ENCODE assay signal across 12 cellular contexts in the genomic region with DNA sequence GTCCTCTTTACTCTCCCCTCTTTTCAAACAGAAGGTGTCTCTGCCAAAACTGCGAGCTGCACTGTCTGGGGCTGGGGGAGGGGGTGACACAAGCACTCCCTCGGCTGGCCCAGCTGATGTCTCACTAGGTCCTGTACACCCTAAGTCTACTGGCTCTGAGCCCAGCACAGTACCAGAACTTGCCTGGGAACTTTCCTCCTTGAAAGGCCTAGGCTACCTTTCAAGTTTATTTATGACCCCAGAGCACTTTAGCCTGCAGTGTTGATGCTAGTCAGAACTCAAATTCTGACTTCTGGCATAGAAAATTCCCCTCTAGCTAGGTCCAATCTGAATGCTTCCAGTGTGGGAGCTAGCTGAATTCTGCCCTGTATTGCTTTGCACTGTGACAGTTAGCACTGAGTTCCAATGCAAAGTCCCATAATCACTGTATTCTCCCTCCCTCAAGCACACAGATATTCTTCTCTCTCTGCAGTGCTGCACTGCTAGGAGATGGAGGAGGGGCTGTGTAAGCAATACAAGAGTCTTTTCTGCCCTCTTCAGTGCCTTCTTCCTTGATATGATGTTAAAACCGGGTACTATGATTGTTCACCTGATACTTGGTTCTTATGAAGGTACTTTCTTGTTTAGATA. TPM values are rescaled to one million over a fixed set of nuclear protein-coding genes. Genes with fewer than 3 reads are reported as not detected.
DNase-seq lines count a peak whose midpoint lies in the region; ATAC-seq and TF ChIP-seq lines count a peak whose summit lies in the region.
"Had no signal": no experiment of that assay in that cellular context is flagged by ENCODE, and none has a peak within 500 bp of the region (broad histone marks: within the 10 kb centered on the region; RNA-seq: fewer than 3 reads in every experiment).

No MANE protein-coding gene starts in this region.

- H3K27me3 ChIP-seq in fibroblast of lung (ENCODE audit: control insufficient read depth, insufficient read depth, low read length) = no peaks in the 10 kb centered on the region
- no peaks in the 10 kb centered on the region for H3K27me3 ChIP-seq in ovary

- ATAC-seq in GM19351 (IDR thresholded peaks at IDR 0.05; ENCODE audit: unreplicated experiment) (no peak), GM19455 (IDR thresholded peaks at IDR 0.05; ENCODE audit: unreplicated experiment) (no peak)
- ATAC-seq: activated CD8-positive, alpha-beta T cell treated with anti-CD3 and anti-CD28 coated beads, Interleukin-2, amount 10 ng/mL, durations not matched to agents 7 days and 5 days; CD8-positive, alpha-beta T cell; stimulated activated naive CD8-positive, alpha-beta T cell treated with anti-CD3 and anti-CD28 coated beads, Interleukin-15, Interleukin-2, amounts not matched to agents 100 U/mL and 50 U/mL, for 24 hours had no signal

- H2AFZ ChIP-seq in fibroblast of lung (ENCODE audit: low read length) = no peak overlapping the region

- peak overlapping the region; percentile 62 for H3K4me3 Mint-ChIP-seq in Calu3 (ENCODE audit: low read depth, unreplicated experiment)
- H3K4me3 Mint-ChIP-seq: activated CD8-positive, alpha-beta T cell treated with anti-CD3 and anti-CD28 coated beads, Interleukin-2, amount 10 ng/mL, durations not matched to agents 7 days and 5 days; CD8-positive, alpha-beta T cell; dendritic cell treated with granulocyte-macrophage colony-stimulating factor and Interleukin-4, amounts not matched to agents 40 ng/mL and 50 ng/mL, for 4 days had no signal

- H3K4me1 Mint-ChIP-seq in Calu3 (ENCODE audit: low read depth, unreplicated experiment) = peaks cover 53% of the 10 kb centered on the region

- H3K4me3 ChIP-seq in fibroblast of lung (replicated peaks in 1 of 4; ENCODE audit: control extremely low read depth in 1 of 4, insufficient read depth in 1 of 4, low read depth in 3 of 4, low read length in 4 of 4) (peak overlapping the region in 2 of 4 experiments; percentile 17 to 29), ovary (no peak overlapping the region)

- H3K36me3 ChIP-seq in fibroblast of lung (ENCODE audit: control insufficient read depth, insufficient read depth, low read length) (no peaks in the 10 kb centered on the region), ovary (no peaks in the 10 kb centered on the region)

- TF ChIP-seq EP300 in ovary (IDR thresholded peaks at IDR 0.05) = no peak

- H3K27ac ChIP-seq in fibroblast of lung (ENCODE audit: insufficient read depth, low read length) (peak overlapping the region; percentile 92), ovary (no peak overlapping the region)

- H4K20me1 ChIP-seq in fibroblast of lung (ENCODE audit: control insufficient read depth, extremely low read depth, insufficient read depth, low read length) = no peaks in the 10 kb centered on the region

- H3K79me2 ChIP-seq in fibroblast of lung (ENCODE audit: control insufficient read depth, insufficient read depth, low read length) = peaks cover 61% of the 10 kb centered on the region

- peak overlapping the region; percentile 91 for H3K27ac Mint-ChIP-seq in Calu3 (ENCODE audit: unreplicated experiment)
- H3K27ac Mint-ChIP-seq: activated CD8-positive, alpha-beta T cell treated with anti-CD3 and anti-CD28 coated beads, Interleukin-2, amount 10 ng/mL, durations not matched to agents 7 days and 5 days; CD8-positive, alpha-beta T cell; dendritic cell treated with granulocyte-macrophage colony-stimulating factor and Interleukin-4, amounts not matched to agents 40 ng/mL and 50 ng/mL, for 4 days had no signal

- BruUV-seq in Calu3 (replicated peaks; lab: Mats Ljungman, UMichigan) = no TSS peak

- no peaks in the 10 kb centered on the region for H3K9me3 Mint-ChIP-seq in Calu3 (ENCODE audit: low read depth, unreplicated experiment)
- H3K9me3 Mint-ChIP-seq: dendritic cell treated with granulocyte-macrophage colony-stimulating factor and Interleukin-4, amounts not matched to agents 40 ng/mL and 50 ng/mL, for 4 days had no signal

- intact Hi-C loops in Calu3 (cut with micrococcal nuclease; ENCODE audit: unreplicated experiment) = loop anchor here (2.0 kb wide), 1 partner anchor 29 kb away; no protein-coding TSS in a partner anchor
- intact Hi-C loops in ovary (cut with DNase I) = no loop called here

- peak overlapping the region; percentile 69 for H3K4me2 ChIP-seq in fibroblast of lung (ENCODE audit: extremely low read depth, insufficient read depth, low read length)

- TF ChIP-seq CTCF in Calu3 (IDR thresholded peaks at IDR 0.05; ENCODE audit: unreplicated experiment) = no peak
- no peak for TF ChIP-seq CTCF in fibroblast of lung (conservative IDR thresholded peaks at IDR 0.05 in 1 of 2, IDR thresholded peaks at IDR 0.05 in 1 of 2; ENCODE audit: low read depth in 1 of 2, low read length in 2 of 2)
- TF ChIP-seq CTCF in ovary (IDR thresholded peaks at IDR 0.05) = no peak

- peak; percentile 48 for DNase-seq in Calu3
- DNase-seq in NCI-H69 (lab: John Stamatoyannopoulos, UW) = peak; percentile 86
- peak; percentile 54 to 74 for DNase-seq in fibroblast of lung (ENCODE audit: low read depth in 2 of 2)
- peak in 3 of 5 donors; percentile 10 to 28 (median 24) for DNase-seq in ovary
- no peak for DNase-seq in activated CD8-positive, alpha-beta memory T cell treated with anti-CD3 and anti-CD28 coated beads, Interleukin-2, amount 50 U/mL, for 48 hours
- no peak for DNase-seq in foreskin melanocyte
- DNase-seq: activated CD8-positive, alpha-beta T cell treated with anti-CD3 and anti-CD28 coated beads, Interleukin-2, amount 10 ng/mL, durations not matched to agents 7 days and 5 days; CD8-positive, alpha-beta T cell; stimulated activated naive CD8-positive, alpha-beta T cell treated with anti-CD3 and anti-CD28 coated beads, Interleukin-15, Interleukin-2, amounts not matched to agents 100 U/mL and 50 U/mL, for 24 hours had no signal

- H3K4me1 ChIP-seq in fibroblast of lung (ENCODE audit: control insufficient read depth, extremely low read depth, insufficient read depth, low read length) (peaks cover 21% of the 10 kb centered on the region), ovary (ENCODE audit: insufficient read depth) (no peaks in the 10 kb centered on the region)

- H3K27me3 Mint-ChIP-seq in Calu3 (ENCODE audit: unreplicated experiment) = no peaks in the 10 kb centered on the region
- H3K27me3 Mint-ChIP-seq: dendritic cell treated with granulocyte-macrophage colony-stimulating factor and Interleukin-4, amounts not matched to agents 40 ng/mL and 50 ng/mL, for 4 days had no signal

- TF ChIP-seq POLR2A in ovary (IDR thresholded peaks at IDR 0.05) = no peak

- 27 to 54% (median 41%) methylated on average over 3 of the region's 3 CpGs for WGBS in ovary, 3 donors

- CTCF ChIA-PET in Calu3 (lab: Charles Lee) = interaction anchor here (1.6 to 2.0 kb wide), 2 partner anchors 9 to 32 kb away, joined by 4 to 12 read pairs; no protein-coding TSS in a partner anchor

- H3K36me3 Mint-ChIP-seq in Calu3 (ENCODE audit: insufficient read depth, unreplicated experiment) = peaks cover 69% of the 10 kb centered on the region
- H3K36me3 Mint-ChIP-seq: CD8-positive, alpha-beta T cell had no signal

- peak overlapping the region; percentile 52 for H3K9ac ChIP-seq in fibroblast of lung (ENCODE audit: insufficient read depth, low read length)

- no peaks in the 10 kb centered on the region for H3K9me3 ChIP-seq in fibroblast of lung (ENCODE audit: control insufficient read depth, insufficient read depth, low read depth, low read length)
- H3K9me3 ChIP-seq in ovary = no peaks in the 10 kb centered on the region

RNA-seq across cellular contexts. Expression of a gene that starts 10.5 kb away (rescaled TPM):
- total RNA-seq in Calu3 (2022) = 48.7 and 52.7 TPM in 2 replicates
- total RNA-seq in fibroblast of lung = 87.6 and 94.1 TPM in 2 replicates
- polyA plus RNA-seq in fibroblast of lung = 26.0 and 39.9 TPM in 2 replicates
- 18.1 and 26.2 TPM in 2 replicates for polyA plus RNA-seq in fibroblast of lung (2012)
- 21.1 and 23.6 TPM in 2 replicates for polyA minus RNA-seq in fibroblast of lung (ENCODE audit: low replicate concordance)
- 1 to 10 TPM; 1.7 to 5.1 (median 3.0) TPM for total RNA-seq in ovary
- polyA plus RNA-seq in ovary = 10 to 100 TPM in 1 of 2 donors, 1 to 10 TPM in 1; 5.9 to 10.8 TPM
- total RNA-seq: activated CD8-positive, alpha-beta T cell treated with anti-CD3 and anti-CD28 coated beads, Interleukin-2, amount 10 ng/mL, durations not matched to agents 7 days and 5 days; CD8-positive, alpha-beta T cell had no signal

Comparison
In these comparisons a context has a peak if more than half of its experiments do, and no peak if none do; other contexts are left out.
1. DNase-seq: peak in Calu3 (single experiment), NCI-H69 (single experiment), fibroblast of lung (2 of 2) and ovary (3 of 5); none in activated CD8-positive, alpha-beta memory T cell treated with anti-CD3 and anti-CD28 coated beads, Interleukin-2, amount 50 U/mL, for 48 hours (single experiment) and foreskin melanocyte (single experiment).